19 cellular contexts compared by ENCODE assay signal in genomic region chr17:81409190-81409935, GRCh38. TPM values are rescaled to one million over a fixed set of nuclear protein-coding genes. Genes with fewer than 3 reads are reported as not detected.
DNase-seq lines count a peak whose midpoint lies in the region; ATAC-seq and FAIRE-seq lines count a peak whose summit lies in the region.
"Had no signal": no experiment of that assay in that cellular context is flagged by ENCODE, and none has a peak within 500 bp of the region (broad histone marks: within the 10 kb centered on the region; RNA-seq: fewer than 3 reads in every experiment).

No MANE protein-coding gene starts in this region.

- no peak overlapping the region for H3K27ac Mint-ChIP-seq in effector memory CD8-positive, alpha-beta T cell

- H3K18ac ChIP-seq in neuronal stem cell (ENCODE audit: low read length), result peak overlapping the region; percentile 85

- peaks cover 45 to 73% of the 10 kb centered on the region in 2 donors for H3K27me3 Mint-ChIP-seq in effector memory CD8-positive, alpha-beta T cell

- no peaks in the 10 kb centered on the region for H3K36me3 ChIP-seq in SJCRH30
- peaks cover 0 to 3% of the 10 kb centered on the region in 2 donors for H3K36me3 ChIP-seq in neuronal stem cell (replicated peaks in 1 of 2; ENCODE audit: control insufficient read depth in 2 of 2, insufficient read depth in 2 of 2, low read length in 2 of 2)
- H3K36me3 ChIP-seq: pancreas had no signal

- H3K9me3 Mint-ChIP-seq in effector memory CD8-positive, alpha-beta T cell, result no peaks in the 10 kb centered on the region

- no peak overlapping the region for H3K4me3 ChIP-seq in SJCRH30
- no peak overlapping the region for H3K4me3 ChIP-seq in neuronal stem cell (ENCODE audit: low read length in 2 of 2)
- H3K4me3 ChIP-seq: lung, pancreas, PC-9 had no signal

- no peak overlapping the region for H3K27ac ChIP-seq in SJCRH30
- H3K27ac ChIP-seq in neuronal stem cell (replicated peaks; ENCODE audit: low read length), result no peak overlapping the region
- H3K27ac ChIP-seq: epithelial cell of prostate, pancreas, PC-9 had no signal

- peak; percentile 62 for DNase-seq in NCI-H1436 (lab: John Stamatoyannopoulos, UW)
- no peak for DNase-seq in NCI-H1436 treated with DMSO at 0.1 percent for 48 hours (lab: John Stamatoyannopoulos, UW)
- DNase-seq in NCI-H187 treated with DMSO at 0.1 percent for 48 hours (lab: John Stamatoyannopoulos, UW), result peak; percentile 45
- DNase-seq in SJCRH30, result peak; percentile 57 to 69
- no peak for DNase-seq in neuronal stem cell (ENCODE audit: low spot score)
- DNase-seq in effector memory CD8-positive, alpha-beta T cell, result no peak
- DNase-seq in HTR-8/SVneo (ENCODE audit: insufficient read length, low spot score), result no peak
- DNase-seq: 8988T; activated CD4-positive, alpha-beta T cell treated with anti-CD3 and anti-CD28 coated beads, Interleukin-2, amount 50 U/mL, for 4 hours; activated effector memory CD4-positive, alpha-beta T cell treated with anti-CD3 and anti-CD28 coated beads, Interleukin-2, amount 50 U/mL, for 16 hours; central memory CD4-positive, alpha-beta T cell; DMS53; hippocampal formation; pancreas; T-helper 9 cell had no signal

- H3K27me3 ChIP-seq in SJCRH30 (no peaks in the 10 kb centered on the region), neuronal stem cell (ENCODE audit: control insufficient read depth in 3 of 3, insufficient read depth in 3 of 3, low read depth in 1 of 3, low read length in 3 of 3) (no peaks in the 10 kb centered on the region)
- H3K27me3 ChIP-seq: pancreas had no signal

- H3K4ac ChIP-seq in neuronal stem cell (ENCODE audit: low read length), result no peak overlapping the region

- peak overlapping the region; percentile 12 for H4K91ac ChIP-seq in neuronal stem cell (ENCODE audit: low read depth, low read length, poor library complexity)

- peak overlapping the region; percentile 92 for H2BK15ac ChIP-seq in neuronal stem cell (ENCODE audit: low read length)

- peak overlapping the region; percentile 94 for H2AK5ac ChIP-seq in neuronal stem cell (ENCODE audit: low read depth, low read length)

- peak overlapping the region; percentile 83 for H3K23ac ChIP-seq in neuronal stem cell (ENCODE audit: low read depth, low read length, poor library complexity)

- peaks cover 11 to 16% of the 10 kb centered on the region in 2 donors for H3K4me1 Mint-ChIP-seq in effector memory CD8-positive, alpha-beta T cell (ENCODE audit: low read depth in 2 of 2)

- H2BK5ac ChIP-seq in neuronal stem cell (ENCODE audit: low read length), result peak overlapping the region; percentile 39

- H4K8ac ChIP-seq in neuronal stem cell (ENCODE audit: low read depth, low read length), result no peak overlapping the region

- no CpG with 5 or more reads among the region's 27 CpGs for WGBS in neuronal stem cell (ENCODE audit: extremely low coverage in 2 of 2, insufficient read length in 2 of 2, insufficient replicate concordance in 1 of 2), 2 donors

- no peak overlapping the region for H2AFZ ChIP-seq in neuronal stem cell (ENCODE audit: low read length)
- H2AFZ ChIP-seq: PC-9 had no signal

- peaks cover 49% of the 10 kb centered on the region for H3K4me1 ChIP-seq in SJCRH30
- peaks cover 29 to 30% of the 10 kb centered on the region in 2 donors for H3K4me1 ChIP-seq in neuronal stem cell (ENCODE audit: control insufficient read depth in 2 of 2, insufficient read depth in 1 of 2, low read depth in 1 of 2, low read length in 2 of 2)

- H3K4me2 ChIP-seq in neuronal stem cell (ENCODE audit: insufficient read depth, low read length, poor library complexity, severe bottlenecking), result no peak overlapping the region
- H3K4me2 ChIP-seq: PC-9 had no signal

- no peak for ATAC-seq in GM19328 (IDR thresholded peaks at IDR 0.05; ENCODE audit: unreplicated experiment)
- ATAC-seq in effector memory CD8-positive, alpha-beta T cell (replicated peaks), result no peak

- no peak for FAIRE-seq in HTR-8/SVneo (lab: Jason Lieb, UNC)
- FAIRE-seq: pancreas had no signal

- H3K9ac ChIP-seq in neuronal stem cell (ENCODE audit: low read depth, low read length, poor library complexity), result peak overlapping the region; percentile 77

- H3K4me3 Mint-ChIP-seq in effector memory CD8-positive, alpha-beta T cell, result no peak overlapping the region

- peaks cover 3% of the 10 kb centered on the region for H3K36me3 Mint-ChIP-seq in effector memory CD8-positive, alpha-beta T cell (ENCODE audit: insufficient read depth)

- H2BK120ac ChIP-seq in neuronal stem cell (ENCODE audit: low read depth, low read length), result no peak overlapping the region

- H3K79me1 ChIP-seq in neuronal stem cell (ENCODE audit: low read depth, low read length), result peaks cover 32% of the 10 kb centered on the region

- peak overlapping the region; percentile 82 for H3K14ac ChIP-seq in neuronal stem cell (ENCODE audit: low read length)

- H2BK12ac ChIP-seq in neuronal stem cell (ENCODE audit: low read length), result peak overlapping the region; percentile 97

- H3K9me3 ChIP-seq in SJCRH30 (replicated peaks) (no peaks in the 10 kb centered on the region), neuronal stem cell (replicated peaks in 1 of 2; ENCODE audit: control insufficient read depth in 2 of 2, insufficient read depth in 1 of 2, low read depth in 1 of 2, low read length in 2 of 2) (no peaks in the 10 kb centered on the region)
- H3K9me3 ChIP-seq: pancreas had no signal

RNA-seq across cellular contexts. Expression of gene BAHCC1, which starts 14.1 kb away (rescaled TPM):
- 17.4 and 20.0 TPM in 2 replicates for total RNA-seq in SJCRH30 (2014; rRNA removed; shearing (Covaris generic))
- polyA plus RNA-seq in neuronal stem cell (2013, experiment 1 of 2), result 15.9 TPM
- 17.5 TPM for polyA plus RNA-seq in neuronal stem cell (2013, experiment 2 of 2)

Comparison
In these comparisons a context has a peak if more than half of its experiments do, and no peak if none do; other contexts are left out.
1. DNase-seq: peak in NCI-H1436 (single experiment), NCI-H187 treated with DMSO at 0.1 percent for 48 hours (single experiment) and SJCRH30 (2 of 2); none in NCI-H1436 treated with DMSO at 0.1 percent for 48 hours (single experiment), neuronal stem cell (single experiment), effector memory CD8-positive, alpha-beta T cell (0 of 3) and HTR-8/SVneo (single experiment).